Comparison of ENCODE assay signal across 1 cellular context in genomic region chr12:51343201-51343600, GRCh38.
TF ChIP-seq lines count a peak whose summit lies in the region.

No MANE protein-coding gene starts in this region.

TF ChIP-seq in GM12878, 131 proteins besides CTCF, POLR2A, EP300 and RAD21:
- no peak for TF ChIP-seq NR2F1 (conservative IDR thresholded peaks at IDR 0.05)
- TF ChIP-seq FOXM1 (IDR thresholded peaks at IDR 0.05; ENCODE audit: low read depth, low read length) = no peak
- TF ChIP-seq PAX5 (IDR thresholded peaks at IDR 0.05; ENCODE audit: borderline replicate concordance, low read depth, low read length) = no peak
- TF ChIP-seq GATAD2B (conservative IDR thresholded peaks at IDR 0.05; ENCODE audit: low read depth) = no peak
- no peak for TF ChIP-seq NFYA (IDR thresholded peaks at IDR 0.05; ENCODE audit: borderline replicate concordance, low read depth, low read length)
- TF ChIP-seq FOXK2 (IDR thresholded peaks at IDR 0.05) = no peak
- TF ChIP-seq NBN (IDR thresholded peaks at IDR 0.05) = no peak
- TF ChIP-seq E2F4 (IDR thresholded peaks at IDR 0.05; ENCODE audit: low read depth, low read length) = no peak
- no peak for TF ChIP-seq SRF (IDR thresholded peaks at IDR 0.05; ENCODE audit: low read depth in 2 of 2, low read length in 2 of 2)
- TF ChIP-seq SREBF2 (IDR thresholded peaks at IDR 0.05; ENCODE audit: low read length) = no peak
- no peak for TF ChIP-seq USF2 (IDR thresholded peaks at IDR 0.05; ENCODE audit: borderline replicate concordance, low read depth, low read length)
- TF ChIP-seq ZBTB40 (IDR thresholded peaks at IDR 0.05; ENCODE audit: borderline replicate concordance) = no peak
- no peak for TF ChIP-seq CREB1 (IDR thresholded peaks at IDR 0.05; ENCODE audit: low read depth)
- TF ChIP-seq MAX (IDR thresholded peaks at IDR 0.05; ENCODE audit: low read depth, low read length) = no peak
- TF ChIP-seq ATF7 (IDR thresholded peaks at IDR 0.05; ENCODE audit: low read depth) = no peak
